9 cellular contexts compared by ENCODE assay signal in the genomic region with DNA sequence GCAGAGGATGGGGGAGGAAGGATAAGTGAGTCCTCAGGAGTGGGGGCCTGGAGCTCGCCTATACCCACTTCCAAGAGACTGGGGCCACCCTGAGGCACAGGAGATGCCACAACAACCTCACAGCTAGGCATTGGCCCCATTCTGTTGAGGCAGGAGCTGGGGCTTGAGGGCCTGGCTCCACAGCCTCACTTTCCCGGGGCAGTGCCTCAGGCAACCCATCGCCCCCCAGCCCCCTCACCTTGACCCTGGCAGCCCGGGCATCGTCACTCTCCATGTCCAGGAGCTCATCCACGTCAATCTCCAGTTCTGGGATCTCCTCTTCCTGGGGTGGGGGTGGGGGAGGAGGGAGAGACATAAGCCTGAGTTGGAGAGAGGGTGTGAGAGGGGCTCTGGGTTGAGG. TPM values are rescaled to one million over a fixed set of nuclear protein-coding genes. Genes with fewer than 3 reads are reported as not detected.
DNase-seq lines count a peak whose midpoint lies in the region; ATAC-seq and TF ChIP-seq lines count a peak whose summit lies in the region.
"Had no signal": no experiment of that assay in that cellular context is flagged by ENCODE, and none has a peak within 500 bp of the region (broad histone marks: within the 10 kb centered on the region; RNA-seq: fewer than 3 reads in every experiment).

No MANE protein-coding gene starts in this region.

- H4K20me1 ChIP-seq in DOHH2 (ENCODE audit: control insufficient read depth, insufficient read depth, low read depth, low read length), result no peaks in the 10 kb centered on the region

- H3K27me3 ChIP-seq in DOHH2 (ENCODE audit: control insufficient read depth, low read length) (no peaks in the 10 kb centered on the region), trophoblast cell (ENCODE audit: insufficient read depth, low read length) (no peaks in the 10 kb centered on the region)

- H3K4me1 ChIP-seq in DOHH2 (ENCODE audit: control insufficient read depth, low read length) (peaks cover 57% of the 10 kb centered on the region), trophoblast cell (ENCODE audit: control insufficient read depth in 1 of 2, insufficient read depth in 2 of 2, low read length in 2 of 2) (peaks cover 23 to 37% of the 10 kb centered on the region in 2 experiments)

- H2AK5ac ChIP-seq in trophoblast cell (ENCODE audit: low read length), result peak overlapping the region; percentile 11

- H2AFZ ChIP-seq in trophoblast cell (ENCODE audit: insufficient read depth, low read length, poor library complexity), result no peak overlapping the region

- WGBS in trophoblast cell (ENCODE audit: extremely low coverage, insufficient coverage, insufficient read length), result no CpG with 5 or more reads among the region's 6 CpGs

- H3K4me2 ChIP-seq in DOHH2 (ENCODE audit: low read length) (peak overlapping the region; percentile 89), trophoblast cell (ENCODE audit: low read length) (peak overlapping the region; percentile 73)

- DNase-seq in RKO (ENCODE audit: low spot score) (peak; percentile 34), epithelial cell of proximal tubule (ENCODE audit: low read depth) (no peak), trophoblast cell (no peak), AG20443 (ENCODE audit: low spot score) (no peak), mesenteric fat pad (ENCODE audit: low spot score) (no peak)
- DNase-seq: SIG-M5 had no signal

- H2BK120ac ChIP-seq in trophoblast cell (ENCODE audit: insufficient read depth, low read length, poor library complexity), result peak overlapping the region; percentile 23

- H4K91ac ChIP-seq in trophoblast cell (ENCODE audit: low read depth, low read length), result peak overlapping the region; percentile 67

- peaks cover 44% of the 10 kb centered on the region for H3K79me1 ChIP-seq in trophoblast cell (ENCODE audit: low read length)

- H4K12ac ChIP-seq in trophoblast cell (ENCODE audit: low read depth, low read length), result no peak overlapping the region

- peak overlapping the region; percentile 18 for H3K14ac ChIP-seq in trophoblast cell (ENCODE audit: low read length)

- no peak for TF ChIP-seq CTCF in DOHH2 (IDR thresholded peaks at IDR 0.05; ENCODE audit: low read depth, low read length, poor library complexity, severe bottlenecking)
- no peak for TF ChIP-seq CTCF in epithelial cell of proximal tubule (conservative IDR thresholded peaks at IDR 0.05; ENCODE audit: low read depth, low read length)

- peak overlapping the region; percentile 97 for H3K4me3 ChIP-seq in DOHH2 (ENCODE audit: low read length)
- H3K4me3 ChIP-seq in epithelial cell of proximal tubule (ENCODE audit: low read depth, low read length), result peak overlapping the region; percentile 95
- peak overlapping the region; percentile 97 for H3K4me3 ChIP-seq in trophoblast cell (ENCODE audit: low read depth, low read length)

- no peak overlapping the region for H3K23ac ChIP-seq in trophoblast cell (ENCODE audit: low read length)

- H3K27ac ChIP-seq in DOHH2 (ENCODE audit: low read depth, low read length), result peak overlapping the region; percentile 85
- peak overlapping the region; percentile 87 for H3K27ac ChIP-seq in trophoblast cell (ENCODE audit: low read depth, low read length)

- peak overlapping the region; percentile 22 for H3K18ac ChIP-seq in trophoblast cell (ENCODE audit: low read length)

- peak overlapping the region; percentile 18 for H2BK12ac ChIP-seq in trophoblast cell (ENCODE audit: low read length)

- H3K36me3 ChIP-seq in DOHH2 (ENCODE audit: control insufficient read depth, low read length), result peaks cover 50% of the 10 kb centered on the region
- peaks cover 19 to 26% of the 10 kb centered on the region in 2 experiments for H3K36me3 ChIP-seq in trophoblast cell (ENCODE audit: control insufficient read depth in 1 of 2, insufficient read depth in 2 of 2, low read length in 2 of 2)

- H4K8ac ChIP-seq in trophoblast cell (ENCODE audit: low read depth, low read length), result peak overlapping the region; percentile 61

- H3K9ac ChIP-seq in trophoblast cell (ENCODE audit: low read length), result peak overlapping the region; percentile 32

- peak overlapping the region; percentile 89 for H3K4ac ChIP-seq in trophoblast cell (ENCODE audit: low read depth, low read length)

- ATAC-seq in HG02870 (IDR thresholded peaks at IDR 0.05; ENCODE audit: unreplicated experiment) (no peak), HG02678 (IDR thresholded peaks at IDR 0.05; ENCODE audit: unreplicated experiment) (no peak)

- no peaks in the 10 kb centered on the region for H3K9me2 ChIP-seq in DOHH2 (replicated peaks; ENCODE audit: control insufficient read depth, low read length)

- H2BK5ac ChIP-seq in trophoblast cell (ENCODE audit: low read depth, low read length, poor library complexity), result no peak overlapping the region

- H3K9me3 ChIP-seq in DOHH2 (ENCODE audit: control insufficient read depth, insufficient read depth, low read length) (no peaks in the 10 kb centered on the region), trophoblast cell (ENCODE audit: insufficient read depth, low read depth, low read length) (peaks cover 4% of the 10 kb centered on the region)

- peaks cover 34% of the 10 kb centered on the region for H3F3A ChIP-seq in DOHH2 (ENCODE audit: control insufficient read depth, insufficient read depth)

- H3K79me2 ChIP-seq in DOHH2 (ENCODE audit: control insufficient read depth, low read length) (peaks cover 48% of the 10 kb centered on the region), trophoblast cell (ENCODE audit: control insufficient read depth, insufficient read depth, low read length, poor library complexity) (peaks cover 32% of the 10 kb centered on the region)

RNA-seq across cellular contexts. Expression of gene PPP1R14B, which starts 1.8 kb away (rescaled TPM):
- 674 and 753 TPM in 2 replicates for total RNA-seq in epithelial cell of proximal tubule
- polyA plus RNA-seq in trophoblast cell (2013), result 390 and 396 TPM in 2 replicates
- total RNA-seq in mesenteric fat pad, result 186 TPM

RNA-seq across cellular contexts. Expression of gene FKBP2, which starts 4.1 kb away (rescaled TPM):
- total RNA-seq in epithelial cell of proximal tubule, result 72.6 and 184 TPM in 2 replicates
- polyA plus RNA-seq in trophoblast cell (2013), result 78.2 and 80.2 TPM in 2 replicates
- total RNA-seq in mesenteric fat pad, result 53.8 TPM

RNA-seq across cellular contexts. Expression of gene PLCB3, which starts 6.4 kb away (rescaled TPM):
- total RNA-seq in epithelial cell of proximal tubule (42.8 and 43.5 TPM in 2 replicates), mesenteric fat pad (25.8 TPM)
- polyA plus RNA-seq in trophoblast cell (2013), result 26.2 and 26.8 TPM in 2 replicates

RNA-seq across cellular contexts. Expression of gene VEGFB, which starts 10.6 kb away (rescaled TPM):
- total RNA-seq in epithelial cell of proximal tubule (15.6 and 25.7 TPM in 2 replicates), mesenteric fat pad (426 TPM)
- polyA plus RNA-seq in trophoblast cell (2013), result 76.2 and 77.7 TPM in 2 replicates

RNA-seq across cellular contexts. Expression of gene DNAJC4, which starts 14.6 kb away (rescaled TPM):
- total RNA-seq in epithelial cell of proximal tubule, result 12.5 and 17.6 TPM in 2 replicates
- polyA plus RNA-seq in trophoblast cell (2013), result 32.7 and 35.1 TPM in 2 replicates
- 20.4 TPM for total RNA-seq in mesenteric fat pad
